ENCODE assay signal across 10 cellular contexts in genomic region chr12:28998662-28999120, GRCh38.
DNase-seq lines count a peak whose midpoint lies in the region; ATAC-seq, FAIRE-seq and TF ChIP-seq lines count a peak whose summit lies in the region.
"Had no signal": no experiment of that assay in that cellular context is flagged by ENCODE, and none has a peak within 500 bp of the region (broad histone marks: within the 10 kb centered on the region; RNA-seq: fewer than 3 reads in every experiment).

No MANE protein-coding gene starts in this region.

- no peak overlapping the region for H3K4me3 Mint-ChIP-seq in astrocyte (ENCODE audit: unreplicated experiment)
- no peak overlapping the region for H3K4me3 Mint-ChIP-seq in CD4-positive, alpha-beta T cell
- H3K4me3 Mint-ChIP-seq: B cell had no signal

- no peak overlapping the region for H3K27ac ChIP-seq in astrocyte (ENCODE audit: low read depth, low read length)
- peak overlapping the region; percentile 13 to 21 for H3K27ac ChIP-seq in liver (ENCODE audit: low read depth in 1 of 2, low read length in 2 of 2)
- H3K27ac ChIP-seq in CD4-positive, alpha-beta T cell (ENCODE audit: low read depth, low read length), result no peak overlapping the region

- peaks cover 6% of the 10 kb centered on the region for H3K4me1 Mint-ChIP-seq in astrocyte (ENCODE audit: low read depth, unreplicated experiment)
- H3K4me1 Mint-ChIP-seq in CD4-positive, alpha-beta T cell (ENCODE audit: low read depth), result no peaks in the 10 kb centered on the region
- H3K4me1 Mint-ChIP-seq: B cell had no signal

- H3K4me1 ChIP-seq in astrocyte (ENCODE audit: insufficient read depth, low read length) (no peaks in the 10 kb centered on the region), liver (ENCODE audit: control insufficient read depth in 4 of 4, insufficient read depth in 4 of 4, low read length in 3 of 4) (peaks cover 0 to 10% (median 4%) of the 10 kb centered on the region in 4 donors)

- no peaks in the 10 kb centered on the region for H3K27me3 Mint-ChIP-seq in astrocyte (ENCODE audit: low read depth, unreplicated experiment)
- H3K27me3 Mint-ChIP-seq in CD4-positive, alpha-beta T cell, result peaks cover 20% of the 10 kb centered on the region

- peaks cover 1% of the 10 kb centered on the region for H3K36me3 Mint-ChIP-seq in astrocyte (ENCODE audit: low read depth, unreplicated experiment)
- H3K36me3 Mint-ChIP-seq in CD4-positive, alpha-beta T cell (ENCODE audit: low read depth), result no peaks in the 10 kb centered on the region

- 34% methylated on average over 4 of the region's 4 CpGs for WGBS in liver

- H3K9me3 Mint-ChIP-seq in astrocyte (ENCODE audit: unreplicated experiment), result no peaks in the 10 kb centered on the region
- no peaks in the 10 kb centered on the region for H3K9me3 Mint-ChIP-seq in CD4-positive, alpha-beta T cell

- H3K27ac Mint-ChIP-seq in astrocyte (ENCODE audit: unreplicated experiment), result no peak overlapping the region
- no peak overlapping the region for H3K27ac Mint-ChIP-seq in CD4-positive, alpha-beta T cell
- H3K27ac Mint-ChIP-seq: B cell had no signal

- H3K36me3 ChIP-seq in astrocyte (ENCODE audit: insufficient read depth, low read length), result no peaks in the 10 kb centered on the region
- no peaks in the 10 kb centered on the region for H3K36me3 ChIP-seq in liver (ENCODE audit: control insufficient read depth in 4 of 4, insufficient read depth in 3 of 4, low read depth in 1 of 4, low read length in 3 of 4)

- FAIRE-seq in astrocyte (lab: Jason Lieb, UNC), result no peak
- FAIRE-seq: TTC549 had no signal

- DNase-seq in DMS79 treated with DMSO at 0.1 percent for 48 hours (lab: John Stamatoyannopoulos, UW) (peak; percentile 24), DMS79 (lab: John Stamatoyannopoulos, UW) (no peak), HPDE6-E6E7 (ENCODE audit: extremely low spot score) (peak; percentile 34), astrocyte (ENCODE audit: low read depth) (peak; percentile 38)
- DNase-seq in CD4-positive, alpha-beta T cell, result no peak

- H3K4me2 ChIP-seq in astrocyte (ENCODE audit: low read length), result no peak overlapping the region

- TF ChIP-seq RAD21 in liver (IDR thresholded peaks at IDR 0.05), result peak; percentile 73 to 75

- H3K4me3 ChIP-seq in astrocyte (ENCODE audit: insufficient read depth, low read depth, low read length) (no peak overlapping the region), liver (ENCODE audit: low read depth in 1 of 3, low read length in 3 of 3) (no peak overlapping the region)

- intact Hi-C loops in CD4-positive, alpha-beta T cell (cut with DNase I, micrococcal nuclease), result loop anchor here in 1 of 2 experiments (5.0 kb wide), 1 partner anchor 36 kb away; no protein-coding TSS in a partner anchor

- H3K9ac ChIP-seq in astrocyte (ENCODE audit: low read length) (no peak overlapping the region), liver (ENCODE audit: low read depth in 1 of 2, low read length in 2 of 2) (no peak overlapping the region)

- no peaks in the 10 kb centered on the region for H3K79me2 ChIP-seq in astrocyte (ENCODE audit: insufficient read depth, low read length)

- POLR2A ChIA-PET in CD4-positive, alpha-beta T cell (lab: Charles Lee), result no interaction called here

- no peak for ATAC-seq in CD4-positive, alpha-beta T cell (ENCODE audit: poor library complexity)
- no peak for ATAC-seq in HG03280 (IDR thresholded peaks at IDR 0.05; ENCODE audit: unreplicated experiment)
- ATAC-seq in GM21737 (IDR thresholded peaks at IDR 0.05; ENCODE audit: unreplicated experiment), result no peak

- TF ChIP-seq CTCF in astrocyte (IDR thresholded peaks at IDR 0.05; ENCODE audit: insufficient read depth, low read depth, low read length) (peak; percentile 60), liver (IDR thresholded peaks at IDR 0.05; ENCODE audit: low read depth, low read length, missing input control) (peak; percentile 44)
- TF ChIP-seq CTCF in CD4-positive, alpha-beta T cell (IDR thresholded peaks at IDR 0.05), result no peak

- no peaks in the 10 kb centered on the region for H3K9me3 ChIP-seq in astrocyte (ENCODE audit: insufficient read depth, low read depth, low read length)
- H3K9me3 ChIP-seq in liver (ENCODE audit: control insufficient read depth in 4 of 4, low read length in 3 of 4), result no peaks in the 10 kb centered on the region
- H3K9me3 ChIP-seq in CD4-positive, alpha-beta T cell (ENCODE audit: control insufficient read depth, low read length), result no peaks in the 10 kb centered on the region

- no peaks in the 10 kb centered on the region for H3K27me3 ChIP-seq in astrocyte (ENCODE audit: insufficient read depth, low read length)
- no peaks in the 10 kb centered on the region for H3K27me3 ChIP-seq in liver (ENCODE audit: control insufficient read depth in 4 of 4, insufficient read depth in 4 of 4, low read length in 3 of 4)
- H3K27me3 ChIP-seq in CD4-positive, alpha-beta T cell (ENCODE audit: control insufficient read depth, insufficient read depth, low read length), result no peaks in the 10 kb centered on the region

- H2AFZ ChIP-seq in astrocyte (ENCODE audit: low read depth, low read length), result no peak overlapping the region

- CTCF ChIA-PET in CD4-positive, alpha-beta T cell (lab: Charles Lee), result no interaction called here

- H4K20me1 ChIP-seq in astrocyte (ENCODE audit: insufficient read depth, low read length), result no peaks in the 10 kb centered on the region

TF ChIP-seq in liver, 16 proteins besides CTCF, POLR2A, EP300 and RAD21:
- peak; percentile 13 for TF ChIP-seq SP1 (IDR thresholded peaks at IDR 0.05)
- no peak for TF ChIP-seq EGR1 (IDR thresholded peaks at IDR 0.05; ENCODE audit: low read depth in 2 of 2)
- TF ChIP-seq REST (IDR thresholded peaks at IDR 0.05), result no peak
- no peak for TF ChIP-seq MAX (IDR thresholded peaks at IDR 0.05)
- TF ChIP-seq RXRA (IDR thresholded peaks at IDR 0.05), result peak; percentile 46 to 54
- peak; percentile 54 to 62 for TF ChIP-seq HNF4A (conservative IDR thresholded peaks at IDR 0.05)

Comparison
In these comparisons a context has a peak if more than half of its experiments do, and no peak if none do; other contexts are left out.
1. DNase-seq: peak in DMS79 treated with DMSO at 0.1 percent for 48 hours (single experiment), HPDE6-E6E7 (single experiment) and astrocyte (single experiment); none in DMS79 (single experiment) and CD4-positive, alpha-beta T cell (0 of 10).
2. H3K27ac ChIP-seq: peak in liver (2 of 2); none in astrocyte (single experiment) and CD4-positive, alpha-beta T cell (single experiment).